8 cellular contexts compared by ENCODE assay signal in the genomic region with DNA sequence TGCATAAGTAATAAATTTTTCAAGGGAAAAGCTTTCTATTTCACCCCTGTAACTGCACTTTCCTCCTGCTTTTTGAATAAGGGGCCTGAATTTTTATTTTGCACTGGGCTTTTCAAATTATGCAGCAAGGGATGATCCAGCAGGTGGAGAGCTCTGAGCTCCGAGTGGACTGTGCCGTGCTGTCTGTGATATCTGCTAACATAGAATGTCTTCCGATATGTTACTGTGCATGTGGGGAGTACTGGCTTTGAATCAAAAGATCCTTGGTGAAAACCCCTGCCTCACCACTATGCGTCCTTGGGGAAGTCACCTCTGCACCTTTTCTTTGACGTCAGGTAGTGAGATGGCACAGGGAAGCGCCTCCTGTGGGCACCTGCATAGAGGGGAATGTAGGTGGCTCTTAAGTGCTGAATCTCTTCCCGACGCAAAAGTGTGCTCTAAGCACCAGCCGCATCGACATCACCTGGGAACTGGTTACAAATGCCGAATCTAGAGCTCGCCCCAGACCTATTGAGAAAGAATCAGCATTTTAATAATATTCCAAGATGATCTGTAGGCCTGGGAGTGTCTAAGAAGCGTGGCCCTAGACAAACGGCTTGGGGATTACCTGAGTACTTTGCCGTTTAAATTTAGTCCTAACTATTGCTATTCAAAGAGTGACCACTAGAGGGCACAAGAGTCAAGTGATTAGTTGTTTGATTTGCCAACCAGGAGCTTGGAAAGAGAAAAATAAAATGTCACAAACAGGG. TPM values are rescaled to one million over a fixed set of nuclear protein-coding genes. Genes with fewer than 3 reads are reported as not detected.
DNase-seq lines count a peak whose midpoint lies in the region; ATAC-seq, FAIRE-seq and TF ChIP-seq lines count a peak whose summit lies in the region.

No MANE protein-coding gene starts in this region.

- H3K9me3 ChIP-seq in WERI-Rb-1 (ENCODE audit: severe bottlenecking) (no peaks in the 10 kb centered on the region), pancreas (no peaks in the 10 kb centered on the region)

- FAIRE-seq in pancreas (lab: Jason Lieb, UNC), result peak; percentile 57

- 10 to 11% methylated on average over 15 of the region's 15 CpGs for WGBS in pancreas, 2 donors

- H3K27ac ChIP-seq in WERI-Rb-1 (no peak overlapping the region), foreskin keratinocyte (no peak overlapping the region), pancreas (no peak overlapping the region)

- H3K4me3 ChIP-seq in WERI-Rb-1 (ENCODE audit: low read depth, low read length) (peak overlapping the region; percentile 40), pancreas (no peak overlapping the region)

- intact Hi-C loops in pancreas (cut with DNase I), result loop anchor here in 2 of 3 donors (2.0 to 5.0 kb wide), 2 partner anchors 76 to 77 kb away; no protein-coding TSS in a partner anchor

- H3K36me3 ChIP-seq in WERI-Rb-1, result no peaks in the 10 kb centered on the region
- no peaks in the 10 kb centered on the region for H3K36me3 ChIP-seq in pancreas

- TF ChIP-seq CTCF in GM12872 (IDR thresholded peaks at IDR 0.05; ENCODE audit: insufficient read depth, low read depth, low read length) (peak; percentile 76), WERI-Rb-1 (IDR thresholded peaks at IDR 0.05; ENCODE audit: low read depth, low read length) (peak; percentile 71), foreskin keratinocyte (conservative IDR thresholded peaks at IDR 0.05) (peak; percentile 88), pancreas (IDR thresholded peaks at IDR 0.05) (peak; percentile 63 to 80 (median 72))

- ATAC-seq in foreskin keratinocyte (peak; percentile 39), pancreas (peak; percentile 70 to 95 (median 88)), GM18517 (IDR thresholded peaks at IDR 0.05; ENCODE audit: unreplicated experiment) (no peak), GM21717 (IDR thresholded peaks at IDR 0.05; ENCODE audit: unreplicated experiment) (no peak)

- no peaks in the 10 kb centered on the region for H3K27me3 ChIP-seq in WERI-Rb-1 (ENCODE audit: insufficient read depth, low read depth, severe bottlenecking)
- H3K27me3 ChIP-seq in foreskin keratinocyte, result peaks cover 15% of the 10 kb centered on the region
- H3K27me3 ChIP-seq in pancreas, result peaks cover 0 to 30% (median 3%) of the 10 kb centered on the region in 4 donors

- no peaks in the 10 kb centered on the region for H3K4me1 ChIP-seq in foreskin keratinocyte
- H3K4me1 ChIP-seq in pancreas, result no peaks in the 10 kb centered on the region

- DNase-seq in AG20443 (ENCODE audit: low spot score), result peak; percentile 78
- peak; percentile 66 for DNase-seq in NCI-H1694 treated with DMSO at 0.1 percent for 48 hours (lab: John Stamatoyannopoulos, UW)
- DNase-seq in WERI-Rb-1, result peak; percentile 39
- peak; percentile 10 to 46 for DNase-seq in foreskin keratinocyte
- DNase-seq in pancreas, result peak in 1 of 6 donors; percentile 22

RNA-seq across cellular contexts. Expression of gene WFS1, which starts 19.2 kb away (rescaled TPM):
- total RNA-seq in foreskin keratinocyte (9.8 and 11.0 TPM in 2 replicates), pancreas (10 to 100 TPM; 10.2 to 17.2 (median 14.2) TPM)
- polyA plus RNA-seq in foreskin keratinocyte (9.7 and 10.8 TPM in 2 replicates), pancreas (10 to 100 TPM; 14.9 to 28.7 TPM)

RNA-seq across cellular contexts. Expression of gene JAKMIP1, which starts 50.1 kb away (rescaled TPM):
- not detected in 2 replicates for total RNA-seq in foreskin keratinocyte
- not detected in 2 replicates for polyA plus RNA-seq in foreskin keratinocyte
- total RNA-seq in pancreas, result under 1 TPM; 0.16 to 0.98 (median 0.44) TPM
- 1 to 10 TPM; 1.1 to 4.3 TPM for polyA plus RNA-seq in pancreas

Comparison
In these comparisons a context has a peak if more than half of its experiments do, and no peak if none do; other contexts are left out.
1. ATAC-seq: peak in foreskin keratinocyte (single experiment) and pancreas (4 of 4); none in GM18517 (single experiment) and GM21717 (single experiment).
2. Peak in every context shown above with its lines, with median percentiles within 50 percentile points of each other: CTCF ChIP-seq.